9 cellular contexts compared by ENCODE assay signal in the genomic region with DNA sequence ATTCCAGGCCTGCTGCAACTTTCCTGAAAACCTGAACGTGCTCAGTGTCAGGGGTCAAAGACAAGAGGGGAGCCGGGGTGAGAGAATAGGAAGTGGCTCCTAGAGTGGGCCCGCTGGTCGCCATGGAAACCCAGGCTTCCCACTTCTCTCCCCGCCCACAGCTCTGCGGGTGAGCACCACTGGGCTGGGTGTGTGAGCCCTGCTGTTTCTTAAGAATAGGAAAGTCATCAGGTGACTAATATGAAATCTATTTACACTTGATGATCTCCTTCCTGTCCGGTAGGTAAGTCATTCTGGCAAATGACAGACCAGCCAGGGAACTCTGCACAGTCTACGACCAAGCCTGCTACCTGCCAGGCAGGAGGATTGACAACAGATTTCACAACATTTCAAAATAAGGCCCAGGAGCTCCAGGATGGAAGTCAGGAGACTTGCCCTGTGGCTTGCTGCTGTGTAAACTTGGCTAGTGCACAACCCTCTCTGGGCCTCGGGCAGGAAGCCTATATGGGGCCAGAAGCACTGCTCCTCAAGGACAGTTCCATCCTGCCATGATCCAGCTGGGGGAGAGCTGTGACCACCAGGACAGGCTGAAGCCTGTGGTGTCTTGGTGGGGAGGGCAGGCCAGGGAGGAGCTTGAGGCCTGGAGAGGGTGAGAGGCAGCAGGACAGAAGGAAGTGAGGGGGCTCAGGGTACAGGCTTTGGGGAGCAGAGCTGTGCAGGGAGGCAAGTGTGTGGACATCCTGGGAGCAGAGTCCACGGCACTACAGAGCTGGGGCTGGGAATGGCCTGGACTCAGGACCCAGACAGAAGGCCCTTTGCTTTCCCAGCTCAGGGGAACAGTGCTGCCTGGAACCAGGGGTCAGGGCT.
A peak's percentile ranks its signal among the peaks of the same experiment; 100 is the strongest.
DNase-seq lines count a peak whose midpoint lies in the region; ATAC-seq and TF ChIP-seq lines count a peak whose summit lies in the region.
"Had no signal": no experiment of that assay in that cellular context is flagged by ENCODE, and none has a peak within 500 bp of the region (broad histone marks: within the 10 kb centered on the region; RNA-seq: fewer than 3 reads in every experiment).

No MANE protein-coding gene starts in this region.

- H3K27me3 ChIP-seq in endocrine pancreas (ENCODE audit: control insufficient read depth, insufficient read depth, low read length), result no peaks in the 10 kb centered on the region
- no peaks in the 10 kb centered on the region for H3K27me3 ChIP-seq in transverse colon

- H3K4me3 Mint-ChIP-seq in naive thymus-derived CD8-positive, alpha-beta T cell, result no peak overlapping the region
- H3K4me3 Mint-ChIP-seq: T-cell had no signal

- H3K9me3 ChIP-seq in endocrine pancreas (ENCODE audit: control insufficient read depth, low read length) (no peaks in the 10 kb centered on the region), transverse colon (no peaks in the 10 kb centered on the region)

- TF ChIP-seq CTCF in transverse colon (IDR thresholded peaks at IDR 0.05), result no peak

- no peaks in the 10 kb centered on the region for H3K9me3 Mint-ChIP-seq in naive thymus-derived CD8-positive, alpha-beta T cell
- H3K9me3 Mint-ChIP-seq: T-cell had no signal

- peak overlapping the region; percentile 30 for H3K9ac ChIP-seq in endocrine pancreas (ENCODE audit: control insufficient read depth, insufficient read depth, low read length)

- H3K27ac ChIP-seq in transverse colon, result peak overlapping the region in 1 of 4 donors; percentile 1

- ATAC-seq in GM19467 (IDR thresholded peaks at IDR 0.05; ENCODE audit: unreplicated experiment), result peak; percentile 49
- ATAC-seq in HG03520 (IDR thresholded peaks at IDR 0.05; ENCODE audit: unreplicated experiment), result peak; percentile 72
- peak in 1 of 2 donors; percentile 42 for ATAC-seq in naive thymus-derived CD8-positive, alpha-beta T cell
- ATAC-seq: T-cell had no signal

- H3K27ac Mint-ChIP-seq in naive thymus-derived CD8-positive, alpha-beta T cell, result peak overlapping the region in 8 of 10 donors; percentile 22 to 83 (median 32)

- H3K4me3 ChIP-seq in endocrine pancreas (ENCODE audit: control insufficient read depth, insufficient read depth, low read length) (no peak overlapping the region), transverse colon (no peak overlapping the region)

- DNase-seq in DMS53 (lab: John Stamatoyannopoulos, UW) (peak; percentile 85), SW 1271 (lab: John Stamatoyannopoulos, UW) (peak; percentile 91), transverse colon (peak; percentile 39), activated gamma-delta T cell (lab: John Stamatoyannopoulos, UW) (no peak)
- peak in 1 of 10 donors; percentile 54 for DNase-seq in naive thymus-derived CD8-positive, alpha-beta T cell

- H3K4me1 ChIP-seq in endocrine pancreas (ENCODE audit: control insufficient read depth, insufficient read depth, low read length) (peaks cover 8% of the 10 kb centered on the region), transverse colon (peaks cover 0 to 14% (median 10%) of the 10 kb centered on the region in 4 donors)

- TF ChIP-seq POLR2A in transverse colon (IDR thresholded peaks at IDR 0.05), result no peak

- no peaks in the 10 kb centered on the region for H3K36me3 ChIP-seq in endocrine pancreas (ENCODE audit: control insufficient read depth, insufficient read depth, low read length)
- no peaks in the 10 kb centered on the region for H3K36me3 ChIP-seq in transverse colon

- 42 to 57% methylated on average over 3 to 10 of the region's 10 CpGs for WGBS in transverse colon (ENCODE audit: low coverage in 1 of 2), 2 donors

- peaks cover 11 to 19% (median 19%) of the 10 kb centered on the region in 4 donors for H3K4me1 Mint-ChIP-seq in naive thymus-derived CD8-positive, alpha-beta T cell

- TF ChIP-seq EP300 in transverse colon (IDR thresholded peaks at IDR 0.05; ENCODE audit: low read depth), result no peak

- in situ Hi-C loops in transverse colon (cut with MboI; ENCODE audit: low pct_ligation_motif_present in 1 of 4, low pct_unique_long_range_greater_than_20kb in 1 of 4, low sequenced_read_pairs in 3 of 4), result no loop called here

- H3K27me3 Mint-ChIP-seq in naive thymus-derived CD8-positive, alpha-beta T cell, result no peaks in the 10 kb centered on the region
- H3K27me3 Mint-ChIP-seq: T-cell had no signal

- intact Hi-C loops in transverse colon (cut with DNase I; ENCODE audit: low total_unique reads), result no loop called here

- POLR2A ChIA-PET in naive thymus-derived CD8-positive, alpha-beta T cell (lab: Charles Lee), result no interaction called here

- no peaks in the 10 kb centered on the region for H3K36me3 Mint-ChIP-seq in naive thymus-derived CD8-positive, alpha-beta T cell
- H3K36me3 Mint-ChIP-seq: T-cell had no signal
